ENCODE assay signal across 16 cellular contexts in the genomic region with DNA sequence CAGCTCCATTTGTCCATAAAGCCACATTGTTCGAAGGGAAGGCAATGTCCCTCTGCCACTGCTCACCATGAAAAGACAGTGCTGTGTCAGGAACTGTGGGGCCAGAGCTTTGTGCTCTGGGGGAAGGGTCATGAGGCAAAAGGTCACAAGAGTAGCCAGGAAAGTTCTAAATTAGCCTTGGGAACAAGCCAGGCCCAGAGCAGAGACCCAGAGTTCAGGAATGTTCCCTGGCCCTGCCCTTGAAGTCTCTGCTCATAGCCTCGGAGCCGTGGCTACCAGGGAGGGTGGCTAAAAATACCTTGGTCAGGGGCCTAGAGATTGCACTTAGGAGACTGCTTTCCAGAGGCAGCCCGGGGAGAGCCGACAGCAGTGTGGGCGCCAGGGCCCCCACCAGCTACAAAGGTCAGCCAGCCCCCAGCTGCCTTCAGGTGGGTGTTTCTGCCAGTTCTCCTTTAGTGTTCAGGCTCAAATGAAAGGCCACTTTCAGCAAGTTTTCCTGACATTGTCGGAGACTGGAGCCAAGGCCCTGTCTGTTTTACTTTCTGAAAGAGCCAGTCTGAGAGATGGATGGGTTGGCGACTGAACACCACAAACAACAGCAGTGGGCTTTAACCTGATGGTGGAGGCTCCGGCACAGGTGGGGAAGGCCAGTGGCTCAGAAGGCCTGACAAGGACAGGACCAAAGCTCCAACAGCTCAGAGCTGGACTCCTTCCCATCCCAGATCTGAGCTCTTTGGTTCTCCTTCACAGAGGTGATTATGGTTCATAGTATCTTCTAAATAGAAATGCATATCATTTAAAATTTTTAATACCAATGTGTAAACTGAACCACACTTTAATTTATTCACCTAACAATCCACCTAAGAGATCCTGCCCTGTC.
A peak's percentile ranks its signal among the peaks of the same experiment; 100 is the strongest.
DNase-seq lines count a peak whose midpoint lies in the region; TF ChIP-seq lines count a peak whose summit lies in the region.
"Had no signal": no experiment of that assay in that cellular context is flagged by ENCODE, and none has a peak within 500 bp of the region (broad histone marks: within the 10 kb centered on the region; RNA-seq: fewer than 3 reads in every experiment).

No MANE protein-coding gene starts in this region.

- H3K27me3 ChIP-seq in right atrium auricular region (no peaks in the 10 kb centered on the region), vagina (no peaks in the 10 kb centered on the region)
- H3K27me3 ChIP-seq: body of pancreas, ovary, Peyer's patch had no signal

- H3K4me1 ChIP-seq in right atrium auricular region (peaks cover 0 to 18% of the 10 kb centered on the region in 2 donors), vagina (no peaks in the 10 kb centered on the region)
- H3K4me1 ChIP-seq: body of pancreas, Peyer's patch had no signal

- H3K36me3 Mint-ChIP-seq in neural crest cell (ENCODE audit: low read depth) (no peaks in the 10 kb centered on the region), CD14-positive monocyte (peaks cover 8 to 12% of the 10 kb centered on the region in 2 donors)

- peak overlapping the region; percentile 77 to 80 for H3K27ac ChIP-seq in right atrium auricular region
- peak overlapping the region; percentile 47 for H3K27ac ChIP-seq in vagina
- H3K27ac ChIP-seq: body of pancreas, C4-2B, ovary, Peyer's patch had no signal

- H3K27ac Mint-ChIP-seq in neural crest cell (ENCODE audit: unreplicated experiment) (peak overlapping the region; percentile 88), CD14-positive monocyte (no peak overlapping the region)
- H3K27ac Mint-ChIP-seq: activated CD4-positive, alpha-beta T cell treated with anti-CD3 and anti-CD28 coated beads, Interleukin-2, amount 10 ng/mL, durations not matched to agents 24 days and 14 days; activated T-cell treated with anti-CD3 and anti-CD28 coated beads, Interleukin-2, amount 50 U/mL, for 72 hours; T-helper 17 cell had no signal

- H3K27me3 Mint-ChIP-seq in neural crest cell (ENCODE audit: low read depth): no peaks in the 10 kb centered on the region
- H3K27me3 Mint-ChIP-seq in CD14-positive monocyte (ENCODE audit: low read depth in 3 of 3): peaks cover 0 to 1% (median 0%) of the 10 kb centered on the region in 3 donors
- H3K27me3 Mint-ChIP-seq: activated CD4-positive, alpha-beta T cell treated with anti-CD3 and anti-CD28 coated beads, Interleukin-2, amount 10 ng/mL, durations not matched to agents 24 days and 14 days had no signal

- no peak for TF ChIP-seq POLR2A in vagina (IDR thresholded peaks at IDR 0.05)

- no peak for TF ChIP-seq CTCF in right atrium auricular region (IDR thresholded peaks at IDR 0.05)
- no peak for TF ChIP-seq CTCF in neural crest cell (conservative IDR thresholded peaks at IDR 0.05)
- no peak for TF ChIP-seq CTCF in vagina (IDR thresholded peaks at IDR 0.05)
- no peak for TF ChIP-seq CTCF in CD14-positive monocyte (IDR thresholded peaks at IDR 0.05)

- no peaks in the 10 kb centered on the region for H3K36me3 ChIP-seq in right atrium auricular region
- H3K36me3 ChIP-seq in vagina: no peaks in the 10 kb centered on the region
- H3K36me3 ChIP-seq: ovary, Peyer's patch had no signal

- H3K9me3 Mint-ChIP-seq in neural crest cell (no peaks in the 10 kb centered on the region), CD14-positive monocyte (peaks cover 12 to 20% (median 13%) of the 10 kb centered on the region in 7 donors)

- no peak overlapping the region for H3K4me3 ChIP-seq in right atrium auricular region
- no peak overlapping the region for H3K4me3 ChIP-seq in vagina
- H3K4me3 ChIP-seq: body of pancreas, lung, ovary, Peyer's patch had no signal

- H3K9me3 ChIP-seq in right atrium auricular region: no peaks in the 10 kb centered on the region
- H3K9me3 ChIP-seq in vagina: no peaks in the 10 kb centered on the region
- H3K9me3 ChIP-seq: body of pancreas, ovary, Peyer's patch had no signal

- intact Hi-C loops in vagina (cut with DNase I) (no loop called here), CD14-positive monocyte (cut with micrococcal nuclease) (no loop called here)

- DNase-seq in astrocyte of the hippocampus (ENCODE audit: low read depth, low spot score) (peak; percentile 58), right atrium auricular region (ENCODE audit: low spot score) (peak; percentile 52), neural crest cell (ENCODE audit: low read depth, low spot score) (peak; percentile 21), vagina (ENCODE audit: extremely low spot score in 2 of 2) (no peak), CD14-positive monocyte (ENCODE audit: low spot score) (no peak), SIG-M5 (lab: John Stamatoyannopoulos, UW) (no peak)
- no peak for DNase-seq in activated CD4-positive, alpha-beta T cell treated with anti-CD3 and anti-CD28 coated beads for 4 hours
- DNase-seq: activated CD4-positive, alpha-beta T cell treated with anti-CD3 and anti-CD28 coated beads, Interleukin-2, amount 10 ng/mL, durations not matched to agents 24 days and 14 days; activated T-cell treated with anti-CD3 and anti-CD28 coated beads, Interleukin-2, amount 50 U/mL, for 72 hours; body of pancreas; NCI-H526; ovary; Peyer's patch; T-helper 17 cell had no signal

- H3K4me3 Mint-ChIP-seq in neural crest cell (peak overlapping the region; percentile 12), CD14-positive monocyte (no peak overlapping the region)
- H3K4me3 Mint-ChIP-seq: activated CD4-positive, alpha-beta T cell treated with anti-CD3 and anti-CD28 coated beads, Interleukin-2, amount 10 ng/mL, durations not matched to agents 24 days and 14 days; activated T-cell treated with anti-CD3 and anti-CD28 coated beads, Interleukin-2, amount 50 U/mL, for 72 hours; T-helper 17 cell had no signal

- peaks cover 61% of the 10 kb centered on the region for H3K4me1 Mint-ChIP-seq in neural crest cell
- H3K4me1 Mint-ChIP-seq in CD14-positive monocyte: peaks cover 24% of the 10 kb centered on the region
- H3K4me1 Mint-ChIP-seq: activated CD4-positive, alpha-beta T cell treated with anti-CD3 and anti-CD28 coated beads, Interleukin-2, amount 10 ng/mL, durations not matched to agents 24 days and 14 days; T-helper 17 cell had no signal

Comparison
In these comparisons a context has a peak if more than half of its experiments do, and no peak if none do; other contexts are left out.
1. DNase-seq: peak in astrocyte of the hippocampus (single experiment), right atrium auricular region (single experiment) and neural crest cell (single experiment); none in vagina (0 of 2), activated CD4-positive, alpha-beta T cell treated with anti-CD3 and anti-CD28 coated beads for 4 hours (0 of 2), CD14-positive monocyte (single experiment) and SIG-M5 (single experiment).